8 cellular contexts compared by ENCODE assay signal in genomic region chr1:169485427-169486280, GRCh38. TPM values are rescaled to one million over a fixed set of nuclear protein-coding genes. Genes with fewer than 3 reads are reported as not detected.
A peak's percentile ranks its signal among the peaks of the same experiment; 100 is the strongest.
DNase-seq lines count a peak whose midpoint lies in the region; ATAC-seq and TF ChIP-seq lines count a peak whose summit lies in the region.

Gene SLC19A2 (minus strand): TSS chr1:169485944. CDS start chr1:169485766, 178 bp downstream.

- TF ChIP-seq POLR2A in GM10847 (IDR thresholded peaks at IDR 0.05; ENCODE audit: extremely low read depth, insufficient read length): peak; percentile 81
- TF ChIP-seq POLR2A in testis (IDR thresholded peaks at IDR 0.05): peak; percentile 87

- H3K27me3 ChIP-seq in testis: no peaks in the 10 kb centered on the region

- H3K4me1 Mint-ChIP-seq in activated naive CD8-positive, alpha-beta T cell (ENCODE audit: low read depth): peaks cover 62% of the 10 kb centered on the region

- H3K9me3 ChIP-seq in testis: no peaks in the 10 kb centered on the region

- ATAC-seq in HG02610 (IDR thresholded peaks at IDR 0.05; ENCODE audit: unreplicated experiment) (peak; percentile 98), SK-N-SH treated with all-trans-retinoic acid at 6 μM for 48 hours (peak; percentile 99), omental fat pad (ENCODE audit: low FRiP score) (peak; percentile 98)

- peak within 1 kb of the TSS; percentile 93 to 98 for H3K27ac ChIP-seq in testis

- DNase-seq in NCI-H1092 (lab: John Stamatoyannopoulos, UW): peak; percentile 100
- peak; percentile 100 for DNase-seq in glomerular visceral epithelial cell (ENCODE audit: extremely low spot score)
- peak; percentile 95 for DNase-seq in omental fat pad (ENCODE audit: low spot score)
- DNase-seq in testis: peak; percentile 99

- H3K9me3 Mint-ChIP-seq in activated naive CD8-positive, alpha-beta T cell (ENCODE audit: low read depth): no peaks in the 10 kb centered on the region

- peak within 1 kb of the TSS; percentile 83 to 84 for H3K4me3 ChIP-seq in testis

- TF ChIP-seq CTCF in omental fat pad (IDR thresholded peaks at IDR 0.05) (no peak), testis (IDR thresholded peaks at IDR 0.05) (peak in 1 of 3 experiments; percentile 23)

- H3K4me3 Mint-ChIP-seq in activated naive CD8-positive, alpha-beta T cell: peak within 1 kb of the TSS; percentile 93

- intact Hi-C loops in testis (cut with DNase I; ENCODE audit: low total_unique reads): no loop called here

- 0% methylated on average over 22 to 84 of the region's 86 CpGs for WGBS in testis, 2 donors

- H3K4me1 ChIP-seq in testis: peaks cover 13% of the 10 kb centered on the region

- H3K27ac Mint-ChIP-seq in activated naive CD8-positive, alpha-beta T cell: peak within 1 kb of the TSS; percentile 90

- H3K36me3 Mint-ChIP-seq in activated naive CD8-positive, alpha-beta T cell: peaks cover 2% of the 10 kb centered on the region

- no peaks in the 10 kb centered on the region for H3K27me3 Mint-ChIP-seq in activated naive CD8-positive, alpha-beta T cell

- no peaks in the 10 kb centered on the region for H3K36me3 ChIP-seq in testis (ENCODE audit: low read depth, missing control alignments)

TF ChIP-seq in SK-N-SH treated with all-trans-retinoic acid at 6 μM for 48 hours, 23 proteins besides CTCF, POLR2A, EP300 and RAD21:
- TF ChIP-seq RARB (CRISPR knock-in tag; IDR thresholded peaks at IDR 0.05) (no peak), PATZ1 (CRISPR knock-in tag; IDR thresholded peaks at IDR 0.05; ENCODE audit: borderline replicate concordance) (no peak), OSR1 (CRISPR knock-in tag; IDR thresholded peaks at IDR 0.05) (no peak), ISL1 (CRISPR knock-in tag; IDR thresholded peaks at IDR 0.05) (no peak), GLIS3 (CRISPR knock-in tag; IDR thresholded peaks at IDR 0.05) (no peak), ARNTL (CRISPR knock-in tag; IDR thresholded peaks at IDR 0.05; ENCODE audit: borderline replicate concordance, low read depth) (no peak), SNAI2 (CRISPR knock-in tag; IDR thresholded peaks at IDR 0.05) (no peak), TOX (CRISPR knock-in tag; IDR thresholded peaks at IDR 0.05; ENCODE audit: borderline replicate concordance) (no peak), ZNF70 (CRISPR knock-in tag; IDR thresholded peaks at IDR 0.05) (no peak), ESRRG (CRISPR knock-in tag; IDR thresholded peaks at IDR 0.05) (no peak)
- TF ChIP-seq, protein P1, sequence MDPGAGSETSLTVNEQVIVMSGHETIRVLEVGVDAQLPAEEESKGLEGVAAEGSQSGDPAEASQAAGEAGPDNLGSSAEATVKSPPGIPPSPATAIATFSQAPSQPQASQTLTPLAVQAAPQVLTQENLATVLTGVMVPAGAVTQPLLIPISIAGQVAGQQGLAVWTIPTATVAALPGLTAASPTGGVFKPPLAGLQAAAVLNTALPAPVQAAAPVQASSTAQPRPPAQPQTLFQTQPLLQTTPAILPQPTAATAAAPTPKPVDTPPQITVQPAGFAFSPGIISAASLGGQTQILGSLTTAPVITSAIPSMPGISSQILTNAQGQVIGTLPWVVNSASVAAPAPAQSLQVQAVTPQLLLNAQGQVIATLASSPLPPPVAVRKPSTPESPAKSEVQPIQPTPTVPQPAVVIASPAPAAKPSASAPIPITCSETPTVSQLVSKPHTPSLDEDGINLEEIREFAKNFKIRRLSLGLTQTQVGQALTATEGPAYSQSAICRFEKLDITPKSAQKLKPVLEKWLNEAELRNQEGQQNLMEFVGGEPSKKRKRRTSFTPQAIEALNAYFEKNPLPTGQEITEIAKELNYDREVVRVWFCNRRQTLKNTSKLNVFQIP (CRISPR knock-in tag; IDR thresholded peaks at IDR 0.05; ENCODE audit: borderline replicate concordance, low read depth): no peak
TF ChIP-seq in SK-N-SH treated with all-trans-retinoic acid at 6 μM for 48 hours: peak in this region for 0.

RNA-seq across cellular contexts. Expression of gene SLC19A2, which starts in this region (rescaled TPM):
- total RNA-seq in omental fat pad (100 to 1,000 TPM in 2 of 4 donors, 10 to 100 TPM in 2; 48.8 to 195 (median 96.0) TPM), testis (10 to 100 TPM; 22.5 to 26.5 TPM)
- polyA plus RNA-seq in testis (ENCODE audit: insufficient read depth, low read depth, low replicate concordance): 14.6 TPM

Comparison
In these comparisons a context has a peak if more than half of its experiments do, and no peak if none do; other contexts are left out.
1. Peak in every context shown above with its lines: DNase-seq, ATAC-seq, H3K4me3 ChIP-seq and H3K27ac ChIP-seq.